17 cellular contexts compared by ENCODE assay signal in the genomic region with DNA sequence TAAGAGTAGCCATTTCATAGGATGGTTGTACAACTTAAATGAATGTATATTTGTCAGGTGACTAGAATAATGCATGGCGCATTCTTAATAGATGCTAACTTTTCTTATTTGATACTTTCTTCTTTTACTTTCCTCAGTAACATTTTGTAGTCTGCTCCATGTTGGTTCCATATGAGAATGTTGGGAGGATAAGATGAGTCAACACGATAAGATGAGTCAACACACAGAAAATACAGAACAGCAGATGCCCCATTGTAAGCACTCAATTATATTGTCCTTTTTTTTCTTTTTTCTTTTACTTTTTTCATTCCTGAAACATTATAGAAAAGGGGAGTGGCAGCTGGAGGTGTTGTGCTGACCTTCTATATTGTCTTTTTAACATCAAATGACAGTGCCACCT.
"Had no signal": no experiment of that assay in that cellular context is flagged by ENCODE, and none has a peak within 500 bp of the region (broad histone marks: within the 10 kb centered on the region; RNA-seq: fewer than 3 reads in every experiment).

No MANE protein-coding gene starts in this region.

- H3K4me3 ChIP-seq: adrenal gland, esophagus squamous epithelium, lung, sigmoid colon, thoracic aorta, upper lobe of left lung had no signal

- H3K36me3 ChIP-seq: adrenal gland, esophagus squamous epithelium, sigmoid colon, thoracic aorta, upper lobe of left lung, WERI-Rb-1 had no signal

- ATAC-seq: activated naive CD4-positive, alpha-beta T cell treated with anti-CD3 and anti-CD28 coated beads, Interleukin-2, amount 50 U/mL, for 72 hours; left lobe of liver; stimulated activated naive B cell treated with anti-CD40 and anti-IgM and Interleukin-4, amounts not matched to agents 10 μg/mL and 1 μg/mL and 100 μg/mL, for 72 hours had no signal

- H3K27me3 ChIP-seq: adrenal gland, esophagus squamous epithelium, sigmoid colon, upper lobe of left lung had no signal

- H3K4me1 ChIP-seq: adrenal gland, esophagus squamous epithelium, upper lobe of left lung had no signal

- H3K9me3 ChIP-seq: adrenal gland, esophagus squamous epithelium, thoracic aorta, upper lobe of left lung had no signal

- H3K27ac ChIP-seq: adrenal gland, esophagus squamous epithelium, sigmoid colon, thoracic aorta, upper lobe of left lung, WERI-Rb-1 had no signal

- DNase-seq: activated CD4-positive, alpha-beta T cell treated with anti-CD3 and anti-CD28 coated beads for 1 hour; activated gamma-delta T cell treated with Interleukin-2 at 50 U/mL for 16 hours; adrenal gland; effector CD8-positive, alpha-beta T cell; esophagus squamous epithelium; hypothalamus; posterior cingulate gyrus; sigmoid colon; stimulated activated naive B cell treated with anti-CD40 and anti-IgM and Interleukin-4, amounts not matched to agents 10 μg/mL and 1 μg/mL and 100 μg/mL, for 72 hours; upper lobe of left lung; WERI-Rb-1 had no signal

- FAIRE-seq: frontal cortex, keratinocyte had no signal
